In genomic region chr20:62540504-62540903, GRCh38 we compare ENCODE assay signal across 1 cellular context.
TF ChIP-seq lines count a peak whose summit lies in the region.

No MANE protein-coding gene starts in this region.

TF ChIP-seq in GM23338, 12 proteins besides CTCF, POLR2A, EP300 and RAD21 (continued from another document):
- no peak for TF ChIP-seq ZNF462 (CRISPR knock-in tag; IDR thresholded peaks at IDR 0.05)
TF ChIP-seq in GM23338: peak in this region for 0.
